In genomic region chr5:173627860-173628392, GRCh38 we compare ENCODE assay signal across 17 cellular contexts. TPM values are rescaled to one million over a fixed set of nuclear protein-coding genes. Genes with fewer than 3 reads are reported as not detected.
A peak's percentile ranks its signal among the peaks of the same experiment; 100 is the strongest.
DNase-seq lines count a peak whose midpoint lies in the region; ATAC-seq and TF ChIP-seq lines count a peak whose summit lies in the region.
"Had no signal": no experiment of that assay in that cellular context is flagged by ENCODE, and none has a peak within 500 bp of the region (broad histone marks: within the 10 kb centered on the region; RNA-seq: fewer than 3 reads in every experiment).

No MANE protein-coding gene starts in this region.

- DNase-seq in nephron progenitor cell = no peak
- DNase-seq in T-helper 9 cell = no peak
- DNase-seq in NCI-H146 (lab: John Stamatoyannopoulos, UW) = no peak
- no peak for DNase-seq in NCI-H2171 treated with DMSO at 0.1 percent for 48 hours (lab: John Stamatoyannopoulos, UW)
- DNase-seq in Right ventricle myocardium inferior (ENCODE audit: missing footprints) = no peak
- DNase-seq: activated CD4-positive, alpha-beta T cell treated with anti-CD3 and anti-CD28 coated beads, Interleukin-2, amount 10 ng/mL, durations not matched to agents 24 days and 14 days; activated naive CD8-positive, alpha-beta T cell treated with anti-CD3 and anti-CD28 coated beads, Interleukin-2, amount 10 ng/mL, durations not matched to agents 7 days and 5 days; activated T-cell treated with anti-CD3 and anti-CD28 coated beads, Interleukin-2, amount 50 U/mL, for 1 hour; Karpas-422; mucosa of descending colon; NCI-H510A; SJCRH30 had no signal

- no peaks in the 10 kb centered on the region for H3K9me3 Mint-ChIP-seq in nephron progenitor cell
- H3K9me3 Mint-ChIP-seq: activated CD4-positive, alpha-beta T cell treated with anti-CD3 and anti-CD28 coated beads, Interleukin-2, amount 10 ng/mL, durations not matched to agents 24 days and 14 days; activated naive CD8-positive, alpha-beta T cell treated with anti-CD3 and anti-CD28 coated beads, Interleukin-2, amount 10 ng/mL, durations not matched to agents 7 days and 5 days; central memory CD8-positive, alpha-beta T cell had no signal

- no peaks in the 10 kb centered on the region for H3K36me3 Mint-ChIP-seq in nephron progenitor cell (ENCODE audit: low read depth)
- H3K36me3 Mint-ChIP-seq: activated naive CD8-positive, alpha-beta T cell treated with anti-CD3 and anti-CD28 coated beads, Interleukin-2, amount 10 ng/mL, durations not matched to agents 7 days and 5 days had no signal

- H3K4me3 Mint-ChIP-seq in nephron progenitor cell = peak overlapping the region; percentile 3
- H3K4me3 Mint-ChIP-seq: activated CD4-positive, alpha-beta T cell treated with anti-CD3 and anti-CD28 coated beads, Interleukin-2, amount 10 ng/mL, durations not matched to agents 24 days and 14 days; activated naive CD8-positive, alpha-beta T cell treated with anti-CD3 and anti-CD28 coated beads, Interleukin-2, amount 10 ng/mL, durations not matched to agents 7 days and 5 days; central memory CD8-positive, alpha-beta T cell had no signal

- H3K4me3 ChIP-seq in iPS-18a (ENCODE audit: low read length) = peak overlapping the region; percentile 21
- H3K4me3 ChIP-seq: BLaER1, mucosa of descending colon, SJCRH30 had no signal

- peaks cover 67% of the 10 kb centered on the region for H3K4me1 Mint-ChIP-seq in nephron progenitor cell
- H3K4me1 Mint-ChIP-seq: activated CD4-positive, alpha-beta T cell treated with anti-CD3 and anti-CD28 coated beads, Interleukin-2, amount 10 ng/mL, durations not matched to agents 24 days and 14 days; activated naive CD8-positive, alpha-beta T cell treated with anti-CD3 and anti-CD28 coated beads, Interleukin-2, amount 10 ng/mL, durations not matched to agents 7 days and 5 days; central memory CD8-positive, alpha-beta T cell had no signal

- H3K27ac ChIP-seq in angular gyrus (ENCODE audit: low read depth, low read length) = peak overlapping the region; percentile 31
- H3K27ac ChIP-seq in iPS-18a (ENCODE audit: low read length) = peak overlapping the region; percentile 26
- peak overlapping the region; percentile 90 for H3K27ac ChIP-seq in temporal lobe (ENCODE audit: low read depth, low read length)
- H3K27ac ChIP-seq: BLaER1, SJCRH30 had no signal

- peak overlapping the region; percentile 44 for H3K9ac ChIP-seq in iPS-18a (ENCODE audit: low read length)
- H3K9ac ChIP-seq: BLaER1 had no signal

- H3K27me3 Mint-ChIP-seq in nephron progenitor cell (ENCODE audit: low read depth, poor library complexity) = peaks cover 16% of the 10 kb centered on the region

- intact Hi-C loops in Right ventricle myocardium inferior (cut with DNase I) = loop anchor here (5.0 kb wide), 1 partner anchor 39 kb away; no protein-coding TSS in a partner anchor

- peaks cover 21% of the 10 kb centered on the region for H3K4me1 ChIP-seq in iPS-18a (ENCODE audit: control insufficient read depth, low read depth, low read length)
- H3K4me1 ChIP-seq: BLaER1 had no signal

- H3K27ac Mint-ChIP-seq in nephron progenitor cell = peak overlapping the region; percentile 17
- H3K27ac Mint-ChIP-seq: activated CD4-positive, alpha-beta T cell treated with anti-CD3 and anti-CD28 coated beads, Interleukin-2, amount 10 ng/mL, durations not matched to agents 24 days and 14 days; activated naive CD8-positive, alpha-beta T cell treated with anti-CD3 and anti-CD28 coated beads, Interleukin-2, amount 10 ng/mL, durations not matched to agents 7 days and 5 days had no signal

- H3K36me3 ChIP-seq in iPS-18a (ENCODE audit: control insufficient read depth, low read depth, low read length) = no peaks in the 10 kb centered on the region
- H3K36me3 ChIP-seq: BLaER1, SJCRH30 had no signal

- ATAC-seq in Right ventricle myocardium inferior = no peak
- ATAC-seq: mucosa of descending colon had no signal

- no peak for TF ChIP-seq CTCF in nephron progenitor cell (IDR thresholded peaks at IDR 0.05)

- H3K27me3 ChIP-seq in iPS-18a (ENCODE audit: control insufficient read depth, insufficient read depth, low read length) = no peaks in the 10 kb centered on the region
- H3K27me3 ChIP-seq: BLaER1, SJCRH30 had no signal

- no peaks in the 10 kb centered on the region for H3K9me3 ChIP-seq in iPS-18a (ENCODE audit: control insufficient read depth, low read depth, low read length)
- H3K9me3 ChIP-seq: BLaER1, mucosa of descending colon, SJCRH30 had no signal

RNA-seq across cellular contexts. Expression of gene BOD1, which starts 11.5 kb away (rescaled TPM):
- total RNA-seq in temporal lobe (44.5 TPM), Right ventricle myocardium inferior (46.4 TPM)

Comparison
In these comparisons a context has a peak if more than half of its experiments do, and no peak if none do; other contexts are left out.
1. H3K27ac ChIP-seq: peak in every context shown above with its lines; median percentile 90 in temporal lobe; 31 in angular gyrus; 26 in iPS-18a.